In the genomic region with DNA sequence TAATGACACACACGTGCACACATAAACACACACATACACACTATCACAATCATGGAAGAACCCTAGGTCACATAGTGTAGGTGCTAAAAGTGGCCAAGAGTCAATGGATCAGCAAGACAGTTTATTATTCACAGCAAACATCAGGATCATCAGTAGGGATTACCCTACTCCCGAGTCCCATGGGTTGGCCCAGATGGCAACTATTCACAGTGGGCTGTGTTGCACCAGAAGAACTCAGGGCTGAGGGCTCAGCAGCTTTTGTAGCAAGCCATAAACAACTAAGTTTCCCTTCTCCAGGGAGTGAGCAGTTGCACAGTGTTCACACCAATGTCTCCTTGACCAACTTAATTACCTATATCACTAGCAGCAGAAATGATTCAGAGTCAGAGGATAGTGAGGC, we compare ENCODE assay signal across 9 cellular contexts.
"Had no signal": no experiment of that assay in that cellular context is flagged by ENCODE, and none has a peak within 500 bp of the region (broad histone marks: within the 10 kb centered on the region; RNA-seq: fewer than 3 reads in every experiment).

No MANE protein-coding gene starts in this region.

- H2AFZ ChIP-seq: GM23248 had no signal

- ATAC-seq: HCT116, HepG2 had no signal

- H3K27me3 Mint-ChIP-seq: IgD-negative memory B cell had no signal

- H3K9me3 Mint-ChIP-seq: HFFc6 had no signal

- H3K4me3 Mint-ChIP-seq: HFFc6, IgD-negative memory B cell had no signal

- H3K27ac Mint-ChIP-seq: HFFc6, IgD-negative memory B cell had no signal

- FAIRE-seq: HepG2 had no signal

- H3K36me3 ChIP-seq: HAP-1 had no signal

- H3K27ac ChIP-seq: GM23248, HL-60 had no signal

- DNase-seq: GM23248, GOT3, H7, HFFc6 had no signal

- H3K9me3 ChIP-seq: HAP-1 had no signal

- H3K4me1 ChIP-seq: HAP-1 had no signal

- H3K9ac ChIP-seq: GM23248 had no signal

- H3K4me3 ChIP-seq: GM23248, HAP-1 had no signal
